ENCODE assay signal across 1 cellular context in the genomic region with DNA sequence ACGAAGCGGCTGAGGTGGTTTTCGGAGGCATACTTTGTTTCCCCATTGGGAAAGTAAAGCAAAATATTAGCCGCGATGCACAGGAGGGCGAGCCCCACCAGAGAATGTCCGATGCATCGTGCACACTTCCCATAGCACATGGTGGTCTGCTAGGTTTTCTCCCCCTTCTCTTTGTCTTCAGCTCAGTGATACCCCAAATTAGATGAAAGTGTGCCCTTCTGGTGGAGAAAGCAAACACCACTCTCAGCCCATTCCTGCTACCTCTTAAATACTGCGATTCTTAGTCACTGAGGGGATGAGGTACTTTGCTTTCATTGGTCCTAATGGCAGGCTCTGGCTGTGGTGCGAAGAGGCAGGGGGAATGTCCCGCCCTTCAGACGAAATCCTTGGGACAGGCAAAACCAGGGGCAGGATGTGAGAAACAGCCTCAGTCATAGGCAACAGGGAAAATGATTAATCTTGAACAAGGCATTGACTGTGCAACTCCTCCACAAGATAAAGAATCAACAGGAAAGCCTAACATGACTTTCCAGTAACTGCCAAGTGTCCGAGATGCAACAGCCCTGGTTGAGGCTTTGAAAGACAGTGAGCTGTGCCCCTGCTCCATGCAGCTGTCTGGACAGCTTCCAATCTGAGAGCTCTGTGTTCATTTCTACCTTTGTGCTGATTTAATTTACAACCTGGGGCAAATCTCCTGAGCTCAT.
TF ChIP-seq lines count a peak whose summit lies in the region.

A gene with protein sequence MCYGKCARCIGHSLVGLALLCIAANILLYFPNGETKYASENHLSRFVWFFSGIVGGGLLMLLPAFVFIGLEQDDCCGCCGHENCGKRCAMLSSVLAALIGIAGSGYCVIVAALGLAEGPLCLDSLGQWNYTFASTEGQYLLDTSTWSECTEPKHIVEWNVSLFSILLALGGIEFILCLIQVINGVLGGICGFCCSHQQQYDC (minus strand): TSS at position 242 of the 704 bp plus-strand sequence. CDS start 102 bp downstream, at position 140.

TF ChIP-seq in A549, 52 proteins besides CTCF, POLR2A, EP300 and RAD21 (continued from another document):
- TF ChIP-seq, protein P1, sequence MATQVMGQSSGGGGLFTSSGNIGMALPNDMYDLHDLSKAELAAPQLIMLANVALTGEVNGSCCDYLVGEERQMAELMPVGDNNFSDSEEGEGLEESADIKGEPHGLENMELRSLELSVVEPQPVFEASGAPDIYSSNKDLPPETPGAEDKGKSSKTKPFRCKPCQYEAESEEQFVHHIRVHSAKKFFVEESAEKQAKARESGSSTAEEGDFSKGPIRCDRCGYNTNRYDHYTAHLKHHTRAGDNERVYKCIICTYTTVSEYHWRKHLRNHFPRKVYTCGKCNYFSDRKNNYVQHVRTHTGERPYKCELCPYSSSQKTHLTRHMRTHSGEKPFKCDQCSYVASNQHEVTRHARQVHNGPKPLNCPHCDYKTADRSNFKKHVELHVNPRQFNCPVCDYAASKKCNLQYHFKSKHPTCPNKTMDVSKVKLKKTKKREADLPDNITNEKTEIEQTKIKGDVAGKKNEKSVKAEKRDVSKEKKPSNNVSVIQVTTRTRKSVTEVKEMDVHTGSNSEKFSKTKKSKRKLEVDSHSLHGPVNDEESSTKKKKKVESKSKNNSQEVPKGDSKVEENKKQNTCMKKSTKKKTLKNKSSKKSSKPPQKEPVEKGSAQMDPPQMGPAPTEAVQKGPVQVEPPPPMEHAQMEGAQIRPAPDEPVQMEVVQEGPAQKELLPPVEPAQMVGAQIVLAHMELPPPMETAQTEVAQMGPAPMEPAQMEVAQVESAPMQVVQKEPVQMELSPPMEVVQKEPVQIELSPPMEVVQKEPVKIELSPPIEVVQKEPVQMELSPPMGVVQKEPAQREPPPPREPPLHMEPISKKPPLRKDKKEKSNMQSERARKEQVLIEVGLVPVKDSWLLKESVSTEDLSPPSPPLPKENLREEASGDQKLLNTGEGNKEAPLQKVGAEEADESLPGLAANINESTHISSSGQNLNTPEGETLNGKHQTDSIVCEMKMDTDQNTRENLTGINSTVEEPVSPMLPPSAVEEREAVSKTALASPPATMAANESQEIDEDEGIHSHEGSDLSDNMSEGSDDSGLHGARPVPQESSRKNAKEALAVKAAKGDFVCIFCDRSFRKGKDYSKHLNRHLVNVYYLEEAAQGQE (IDR thresholded peaks at IDR 0.05), result peak; percentile 42; the same call in 1 of the 2 replicates
- TF ChIP-seq SMC3 (IDR thresholded peaks at IDR 0.05), result 0 out of 3 replicates have a peak, but pooled peaks have one; percentile 7
- no peak for TF ChIP-seq CBX8 (IDR thresholded peaks at IDR 0.05)
- no peak for TF ChIP-seq CBX2 (IDR thresholded peaks at IDR 0.05; ENCODE audit: borderline replicate concordance, low read depth)
- no peak for TF ChIP-seq NFE2L2 (conservative IDR thresholded peaks at IDR 0.05; ENCODE audit: low read length)
- TF ChIP-seq, protein P2, sequence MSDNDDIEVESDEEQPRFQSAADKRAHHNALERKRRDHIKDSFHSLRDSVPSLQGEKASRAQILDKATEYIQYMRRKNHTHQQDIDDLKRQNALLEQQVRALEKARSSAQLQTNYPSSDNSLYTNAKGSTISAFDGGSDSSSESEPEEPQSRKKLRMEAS (IDR thresholded peaks at IDR 0.05), result peak; percentile 89
- TF ChIP-seq, protein P3, sequence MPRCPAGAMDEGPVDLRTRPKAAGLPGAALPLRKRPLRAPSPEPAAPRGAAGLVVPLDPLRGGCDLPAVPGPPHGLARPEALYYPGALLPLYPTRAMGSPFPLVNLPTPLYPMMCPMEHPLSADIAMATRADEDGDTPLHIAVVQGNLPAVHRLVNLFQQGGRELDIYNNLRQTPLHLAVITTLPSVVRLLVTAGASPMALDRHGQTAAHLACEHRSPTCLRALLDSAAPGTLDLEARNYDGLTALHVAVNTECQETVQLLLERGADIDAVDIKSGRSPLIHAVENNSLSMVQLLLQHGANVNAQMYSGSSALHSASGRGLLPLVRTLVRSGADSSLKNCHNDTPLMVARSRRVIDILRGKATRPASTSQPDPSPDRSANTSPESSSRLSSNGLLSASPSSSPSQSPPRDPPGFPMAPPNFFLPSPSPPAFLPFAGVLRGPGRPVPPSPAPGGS (IDR thresholded peaks at IDR 0.05), result peak; percentile 97
- TF ChIP-seq MAFK (IDR thresholded peaks at IDR 0.05; ENCODE audit: partially characterized antibody), result peak; percentile 43
- TF ChIP-seq, protein P4, sequence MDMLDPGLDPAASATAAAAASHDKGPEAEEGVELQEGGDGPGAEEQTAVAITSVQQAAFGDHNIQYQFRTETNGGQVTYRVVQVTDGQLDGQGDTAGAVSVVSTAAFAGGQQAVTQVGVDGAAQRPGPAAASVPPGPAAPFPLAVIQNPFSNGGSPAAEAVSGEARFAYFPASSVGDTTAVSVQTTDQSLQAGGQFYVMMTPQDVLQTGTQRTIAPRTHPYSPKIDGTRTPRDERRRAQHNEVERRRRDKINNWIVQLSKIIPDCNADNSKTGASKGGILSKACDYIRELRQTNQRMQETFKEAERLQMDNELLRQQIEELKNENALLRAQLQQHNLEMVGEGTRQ (IDR thresholded peaks at IDR 0.05), result peak; percentile 2; the same call in 1 of the 2 replicates
- peak; percentile 59 for TF ChIP-seq TP53 (CRISPR knock-in tag; IDR thresholded peaks at IDR 0.05)
- TF ChIP-seq RFX5 (IDR thresholded peaks at IDR 0.05), result peak; percentile 66; the same call in 1 of the 2 replicates
TF ChIP-seq in A549: peak in this region for 19.
